1 cellular context compared by ENCODE assay signal in the genomic region with DNA sequence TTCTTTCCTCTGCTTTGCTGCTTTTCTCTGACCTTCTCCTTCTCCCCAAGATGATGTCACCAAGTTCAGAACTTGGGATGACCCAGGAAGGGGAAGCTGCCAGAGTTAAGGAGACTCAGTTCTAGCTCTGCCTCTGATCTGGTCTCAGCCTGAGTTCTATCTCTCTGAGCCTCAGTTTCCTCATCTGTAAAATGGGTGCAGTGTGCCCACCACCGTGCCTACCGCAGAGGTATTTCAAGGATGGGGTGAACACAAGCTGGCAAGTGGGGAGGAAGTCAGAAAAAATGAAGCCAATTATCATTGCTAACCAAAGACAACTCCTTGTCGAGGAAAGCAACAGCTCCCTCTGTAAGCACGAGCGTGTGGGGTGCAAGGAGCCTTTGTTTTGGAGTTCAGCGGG.
TF ChIP-seq lines count a peak whose summit lies in the region.

No MANE protein-coding gene starts in this region.

TF ChIP-seq in K562, 482 proteins besides CTCF, POLR2A, EP300 and RAD21 (continued from another document):
- TF ChIP-seq, protein P1, sequence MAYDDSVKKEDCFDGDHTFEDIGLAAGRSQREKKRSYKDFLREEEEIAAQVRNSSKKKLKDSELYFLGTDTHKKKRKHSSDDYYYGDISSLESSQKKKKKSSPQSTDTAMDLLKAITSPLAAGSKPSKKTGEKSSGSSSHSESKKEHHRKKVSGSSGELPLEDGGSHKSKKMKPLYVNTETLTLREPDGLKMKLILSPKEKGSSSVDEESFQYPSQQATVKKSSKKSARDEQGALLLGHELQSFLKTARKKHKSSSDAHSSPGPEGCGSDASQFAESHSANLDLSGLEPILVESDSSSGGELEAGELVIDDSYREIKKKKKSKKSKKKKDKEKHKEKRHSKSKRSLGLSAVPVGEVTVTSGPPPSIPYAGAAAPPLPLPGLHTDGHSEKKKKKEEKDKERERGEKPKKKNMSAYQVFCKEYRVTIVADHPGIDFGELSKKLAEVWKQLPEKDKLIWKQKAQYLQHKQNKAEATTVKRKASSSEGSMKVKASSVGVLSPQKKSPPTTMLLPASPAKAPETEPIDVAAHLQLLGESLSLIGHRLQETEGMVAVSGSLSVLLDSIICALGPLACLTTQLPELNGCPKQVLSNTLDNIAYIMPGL (CRISPR knock-in tag; IDR thresholded peaks at IDR 0.05) = no peak
- no peak for TF ChIP-seq CBX8 (IDR thresholded peaks at IDR 0.05; ENCODE audit: borderline replicate concordance, extremely low read depth, low read depth, low read length, poor library complexity, severe bottlenecking)
- TF ChIP-seq, protein P2, sequence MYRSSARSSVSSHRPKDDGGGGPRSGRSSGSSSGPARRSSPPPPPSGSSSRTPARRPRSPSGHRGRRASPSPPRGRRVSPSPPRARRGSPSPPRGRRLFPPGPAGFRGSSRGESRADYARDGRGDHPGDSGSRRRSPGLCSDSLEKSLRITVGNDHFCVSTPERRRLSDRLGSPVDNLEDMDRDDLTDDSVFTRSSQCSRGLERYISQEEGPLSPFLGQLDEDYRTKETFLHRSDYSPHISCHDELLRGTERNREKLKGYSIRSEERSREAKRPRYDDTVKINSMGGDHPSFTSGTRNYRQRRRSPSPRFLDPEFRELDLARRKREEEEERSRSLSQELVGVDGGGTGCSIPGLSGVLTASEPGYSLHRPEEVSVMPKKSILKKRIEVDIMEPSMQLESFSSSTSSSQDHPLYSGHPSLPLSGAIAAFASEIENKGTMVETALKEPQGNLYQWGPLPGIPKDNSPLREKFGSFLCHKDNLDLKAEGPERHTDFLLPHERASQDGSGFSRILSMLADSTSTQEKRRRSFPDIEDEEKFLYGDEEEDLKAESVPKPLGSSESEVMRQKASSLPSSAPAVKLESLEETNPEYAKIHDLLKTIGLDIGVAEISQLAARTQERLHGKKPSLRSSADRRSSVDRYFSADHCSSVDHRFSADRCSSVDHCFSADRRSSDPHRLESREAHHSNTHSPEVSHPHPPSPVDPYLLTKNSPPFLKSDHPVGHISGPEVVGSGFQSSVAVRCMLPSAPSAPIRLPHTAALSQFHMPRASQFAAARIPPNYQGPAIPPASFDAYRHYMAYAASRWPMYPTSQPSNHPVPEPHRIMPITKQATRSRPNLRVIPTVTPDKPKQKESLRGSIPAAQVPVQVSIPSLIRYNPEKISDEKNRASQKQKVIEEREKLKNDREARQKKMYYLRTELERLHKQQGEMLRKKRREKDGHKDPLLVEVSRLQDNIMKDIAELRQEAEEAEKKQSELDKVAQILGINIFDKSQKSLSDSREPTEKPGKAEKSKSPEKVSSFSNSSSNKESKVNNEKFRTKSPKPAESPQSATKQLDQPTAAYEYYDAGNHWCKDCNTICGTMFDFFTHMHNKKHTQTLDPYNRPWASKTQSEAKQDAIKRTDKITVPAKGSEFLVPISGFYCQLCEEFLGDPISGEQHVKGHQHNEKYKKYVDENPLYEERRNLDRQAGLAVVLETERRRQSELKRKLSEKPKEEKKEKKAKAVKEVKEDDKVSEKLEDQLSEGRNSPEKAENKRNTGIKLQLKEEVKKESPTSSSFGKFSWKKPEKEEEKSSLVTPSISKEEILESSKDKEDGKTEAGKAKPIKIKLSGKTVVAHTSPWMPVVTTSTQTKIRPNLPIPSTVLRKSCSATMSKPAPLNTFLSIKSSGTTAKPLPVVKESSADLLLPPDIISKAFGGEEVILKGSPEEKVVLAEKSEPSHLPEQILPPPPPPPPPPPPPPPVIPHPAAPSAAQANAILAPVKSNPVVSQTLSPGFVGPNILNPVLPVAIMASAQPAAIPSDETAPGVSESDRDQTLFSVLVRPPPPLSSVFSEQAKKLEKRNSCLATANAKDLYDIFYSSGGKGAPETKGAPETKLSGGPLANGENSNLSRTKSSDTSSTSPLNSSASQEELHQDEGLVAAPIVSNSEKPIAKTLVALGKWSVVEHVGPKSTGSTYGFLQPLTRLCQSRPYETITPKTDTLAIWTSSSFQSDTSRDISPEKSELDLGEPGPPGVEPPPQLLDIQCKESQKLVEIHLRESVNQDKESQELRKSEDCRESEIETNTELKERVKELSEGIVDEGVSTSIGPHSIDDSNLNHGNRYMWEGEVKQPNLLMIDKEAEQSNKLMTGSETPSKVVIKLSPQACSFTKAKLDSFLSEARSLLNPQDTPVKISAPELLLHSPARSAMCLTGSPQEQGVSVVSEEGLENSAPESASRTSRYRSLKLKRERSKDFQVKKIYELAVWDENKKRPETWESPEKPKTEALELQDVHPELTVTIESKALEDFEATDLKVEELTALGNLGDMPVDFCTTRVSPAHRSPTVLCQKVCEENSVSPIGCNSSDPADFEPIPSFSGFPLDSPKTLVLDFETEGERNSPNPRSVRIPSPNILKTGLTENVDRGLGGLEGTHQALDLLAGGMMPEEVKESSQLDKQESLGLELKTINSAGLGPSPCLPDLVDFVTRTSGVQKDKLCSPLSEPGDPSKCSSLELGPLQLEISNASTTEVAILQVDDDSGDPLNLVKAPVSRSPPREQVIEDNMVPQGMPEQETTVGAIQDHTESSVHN (IDR thresholded peaks at IDR 0.05; ENCODE audit: borderline replicate concordance in 1 of 2, low read depth in 1 of 2) = no peak
- no peak for TF ChIP-seq NONO (IDR thresholded peaks at IDR 0.05; ENCODE audit: low read depth in 2 of 2, low read length in 1 of 2)
- TF ChIP-seq, protein P3, sequence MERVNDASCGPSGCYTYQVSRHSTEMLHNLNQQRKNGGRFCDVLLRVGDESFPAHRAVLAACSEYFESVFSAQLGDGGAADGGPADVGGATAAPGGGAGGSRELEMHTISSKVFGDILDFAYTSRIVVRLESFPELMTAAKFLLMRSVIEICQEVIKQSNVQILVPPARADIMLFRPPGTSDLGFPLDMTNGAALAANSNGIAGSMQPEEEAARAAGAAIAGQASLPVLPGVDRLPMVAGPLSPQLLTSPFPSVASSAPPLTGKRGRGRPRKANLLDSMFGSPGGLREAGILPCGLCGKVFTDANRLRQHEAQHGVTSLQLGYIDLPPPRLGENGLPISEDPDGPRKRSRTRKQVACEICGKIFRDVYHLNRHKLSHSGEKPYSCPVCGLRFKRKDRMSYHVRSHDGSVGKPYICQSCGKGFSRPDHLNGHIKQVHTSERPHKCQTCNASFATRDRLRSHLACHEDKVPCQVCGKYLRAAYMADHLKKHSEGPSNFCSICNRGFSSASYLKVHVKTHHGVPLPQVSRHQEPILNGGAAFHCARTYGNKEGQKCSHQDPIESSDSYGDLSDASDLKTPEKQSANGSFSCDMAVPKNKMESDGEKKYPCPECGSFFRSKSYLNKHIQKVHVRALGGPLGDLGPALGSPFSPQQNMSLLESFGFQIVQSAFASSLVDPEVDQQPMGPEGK (CRISPR knock-in tag; IDR thresholded peaks at IDR 0.05; ENCODE audit: borderline replicate concordance) = no peak
- TF ChIP-seq CEBPG (CRISPR knock-in tag; IDR thresholded peaks at IDR 0.05) = no peak
- TF ChIP-seq CEBPG (tag; conservative IDR thresholded peaks at IDR 0.05 in 1 of 2, IDR thresholded peaks at IDR 0.05 in 1 of 2) = no peak
- TF ChIP-seq POLR2B (IDR thresholded peaks at IDR 0.05; ENCODE audit: low read depth, partially characterized antibody) = no peak
- no peak for TF ChIP-seq KDM4B (IDR thresholded peaks at IDR 0.05; ENCODE audit: borderline replicate concordance in 2 of 2, low read depth in 1 of 2)
- TF ChIP-seq, protein P4, sequence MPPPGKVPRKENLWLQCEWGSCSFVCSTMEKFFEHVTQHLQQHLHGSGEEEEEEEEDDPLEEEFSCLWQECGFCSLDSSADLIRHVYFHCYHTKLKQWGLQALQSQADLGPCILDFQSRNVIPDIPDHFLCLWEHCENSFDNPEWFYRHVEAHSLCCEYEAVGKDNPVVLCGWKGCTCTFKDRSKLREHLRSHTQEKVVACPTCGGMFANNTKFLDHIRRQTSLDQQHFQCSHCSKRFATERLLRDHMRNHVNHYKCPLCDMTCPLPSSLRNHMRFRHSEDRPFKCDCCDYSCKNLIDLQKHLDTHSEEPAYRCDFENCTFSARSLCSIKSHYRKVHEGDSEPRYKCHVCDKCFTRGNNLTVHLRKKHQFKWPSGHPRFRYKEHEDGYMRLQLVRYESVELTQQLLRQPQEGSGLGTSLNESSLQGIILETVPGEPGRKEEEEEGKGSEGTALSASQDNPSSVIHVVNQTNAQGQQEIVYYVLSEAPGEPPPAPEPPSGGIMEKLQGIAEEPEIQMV (tag; conservative IDR thresholded peaks at IDR 0.05; ENCODE audit: low read depth) = no peak
- TF ChIP-seq RCOR1 (IDR thresholded peaks at IDR 0.05; ENCODE audit: borderline replicate concordance in 1 of 2, low read depth in 2 of 2, low read length in 2 of 2) = peak in 1 of 2 experiments; percentile 75; a peak in 1 of 4 replicates
- TF ChIP-seq EHMT2 (IDR thresholded peaks at IDR 0.05) = no peak
- TF ChIP-seq RBM25 (IDR thresholded peaks at IDR 0.05; ENCODE audit: low read depth, low read length, severe bottlenecking) = peak; percentile 86
- peak; percentile 92 for TF ChIP-seq BCOR (IDR thresholded peaks at IDR 0.05)
- TF ChIP-seq, protein P5, sequence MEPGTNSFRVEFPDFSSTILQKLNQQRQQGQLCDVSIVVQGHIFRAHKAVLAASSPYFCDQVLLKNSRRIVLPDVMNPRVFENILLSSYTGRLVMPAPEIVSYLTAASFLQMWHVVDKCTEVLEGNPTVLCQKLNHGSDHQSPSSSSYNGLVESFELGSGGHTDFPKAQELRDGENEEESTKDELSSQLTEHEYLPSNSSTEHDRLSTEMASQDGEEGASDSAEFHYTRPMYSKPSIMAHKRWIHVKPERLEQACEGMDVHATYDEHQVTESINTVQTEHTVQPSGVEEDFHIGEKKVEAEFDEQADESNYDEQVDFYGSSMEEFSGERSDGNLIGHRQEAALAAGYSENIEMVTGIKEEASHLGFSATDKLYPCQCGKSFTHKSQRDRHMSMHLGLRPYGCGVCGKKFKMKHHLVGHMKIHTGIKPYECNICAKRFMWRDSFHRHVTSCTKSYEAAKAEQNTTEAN (CRISPR knock-in tag; IDR thresholded peaks at IDR 0.05) = no peak
- TF ChIP-seq GTF2E2 (tag; IDR thresholded peaks at IDR 0.05) = no peak
- TF ChIP-seq, protein P6, sequence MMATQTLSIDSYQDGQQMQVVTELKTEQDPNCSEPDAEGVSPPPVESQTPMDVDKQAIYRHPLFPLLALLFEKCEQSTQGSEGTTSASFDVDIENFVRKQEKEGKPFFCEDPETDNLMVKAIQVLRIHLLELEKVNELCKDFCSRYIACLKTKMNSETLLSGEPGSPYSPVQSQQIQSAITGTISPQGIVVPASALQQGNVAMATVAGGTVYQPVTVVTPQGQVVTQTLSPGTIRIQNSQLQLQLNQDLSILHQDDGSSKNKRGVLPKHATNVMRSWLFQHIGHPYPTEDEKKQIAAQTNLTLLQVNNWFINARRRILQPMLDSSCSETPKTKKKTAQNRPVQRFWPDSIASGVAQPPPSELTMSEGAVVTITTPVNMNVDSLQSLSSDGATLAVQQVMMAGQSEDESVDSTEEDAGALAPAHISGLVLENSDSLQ (IDR thresholded peaks at IDR 0.05) = no peak
- TF ChIP-seq NUFIP1 (IDR thresholded peaks at IDR 0.05; ENCODE audit: partially characterized antibody) = no peak
- no peak for TF ChIP-seq HNRNPLL (IDR thresholded peaks at IDR 0.05; ENCODE audit: low read depth, low read length, poor library complexity, severe bottlenecking)
- TF ChIP-seq YBX1 (IDR thresholded peaks at IDR 0.05) = no peak
- TF ChIP-seq, protein P7, sequence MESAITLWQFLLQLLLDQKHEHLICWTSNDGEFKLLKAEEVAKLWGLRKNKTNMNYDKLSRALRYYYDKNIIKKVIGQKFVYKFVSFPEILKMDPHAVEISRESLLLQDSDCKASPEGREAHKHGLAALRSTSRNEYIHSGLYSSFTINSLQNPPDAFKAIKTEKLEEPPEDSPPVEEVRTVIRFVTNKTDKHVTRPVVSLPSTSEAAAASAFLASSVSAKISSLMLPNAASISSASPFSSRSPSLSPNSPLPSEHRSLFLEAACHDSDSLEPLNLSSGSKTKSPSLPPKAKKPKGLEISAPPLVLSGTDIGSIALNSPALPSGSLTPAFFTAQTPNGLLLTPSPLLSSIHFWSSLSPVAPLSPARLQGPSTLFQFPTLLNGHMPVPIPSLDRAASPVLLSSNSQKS (CRISPR knock-in tag; IDR thresholded peaks at IDR 0.05) = no peak
- TF ChIP-seq EWSR1 (IDR thresholded peaks at IDR 0.05; ENCODE audit: borderline replicate concordance, low read depth, partially characterized antibody) = no peak
- TF ChIP-seq MIER1 (IDR thresholded peaks at IDR 0.05; ENCODE audit: low read depth) = no peak
- peak; percentile 35 to 49; a peak in 1 of 4 replicates for TF ChIP-seq KDM1A (IDR thresholded peaks at IDR 0.05)
- TF ChIP-seq MCM2 (IDR thresholded peaks at IDR 0.05; ENCODE audit: low read depth) = no peak
- TF ChIP-seq ZNF232 (CRISPR knock-in tag; IDR thresholded peaks at IDR 0.05) = no peak
- no peak for TF ChIP-seq FOXA3 (CRISPR knock-in tag; conservative IDR thresholded peaks at IDR 0.05 in 1 of 2, IDR thresholded peaks at IDR 0.05 in 1 of 2)
